In the genomic region with DNA sequence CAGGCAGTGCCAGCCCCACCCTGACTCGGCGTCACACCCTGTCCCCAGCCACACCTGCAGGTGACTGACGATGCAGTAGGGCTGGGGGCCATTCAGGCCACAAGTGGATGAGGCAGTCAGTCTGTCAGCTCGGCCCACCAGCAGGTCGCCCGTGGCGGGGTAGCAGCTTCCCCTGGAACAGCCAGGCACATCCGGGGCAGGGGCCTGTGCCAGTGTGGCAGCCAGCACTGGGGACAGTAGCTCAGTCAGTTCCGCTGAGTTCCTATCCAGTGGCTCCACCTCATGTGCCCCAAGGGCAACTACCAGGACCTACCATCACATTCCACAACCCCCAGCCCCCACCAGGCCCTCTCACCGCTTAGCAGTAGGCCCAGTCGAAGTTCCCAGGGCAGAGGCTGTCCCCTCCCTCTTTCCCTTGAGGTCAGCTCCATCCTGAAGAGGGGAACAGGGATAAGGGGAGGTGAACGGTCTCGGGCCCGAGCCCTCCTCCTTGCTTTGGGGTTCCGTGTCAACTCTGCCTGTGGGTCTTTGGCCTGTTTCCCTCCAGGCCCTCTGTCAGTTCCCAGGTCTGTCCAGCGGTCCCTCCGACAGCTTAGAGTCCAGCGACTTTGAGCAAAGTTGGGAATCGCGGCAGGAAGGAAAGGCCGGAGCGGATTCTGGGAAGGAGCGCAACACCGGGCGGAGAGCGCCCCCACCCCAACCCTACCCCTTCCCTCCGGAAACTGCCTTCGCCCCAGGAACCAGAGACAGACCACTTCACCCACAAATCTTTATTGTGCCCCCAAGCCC, we compare ENCODE assay signal across 8 cellular contexts. TPM values are rescaled to one million over a fixed set of nuclear protein-coding genes. Genes with fewer than 3 reads are reported as not detected.
DNase-seq lines count a peak whose midpoint lies in the region; ATAC-seq and TF ChIP-seq lines count a peak whose summit lies in the region.

A gene (minus strand): TSS at position 614 of the 789 bp plus-strand sequence. CDS start 183 bp downstream, at position 431.

- peak; percentile 42 for DNase-seq in A673 (ENCODE audit: low spot score)
- peak; percentile 47 for DNase-seq in HS-5 (ENCODE audit: low read depth)
- no peak for DNase-seq in activated naive CD8-positive, alpha-beta T cell treated with anti-CD3 and anti-CD28 coated beads for 36 hours
- DNase-seq in Right ventricle myocardium inferior (ENCODE audit: missing footprints): peak; percentile 80
- no peak for DNase-seq in NCI-H1048 (lab: John Stamatoyannopoulos, UW)
- DNase-seq in stimulated activated CD4-positive, alpha-beta T cell treated with anti-CD3 and anti-CD28 coated beads, Interleukin-4, amount 100 ng/mL, for 4 hours: no peak
- no peak for DNase-seq in activated CD4-positive, alpha-beta T cell treated with anti-CD3 and anti-CD28 coated beads for 4 hours

- H3K27me3 ChIP-seq in A673 (replicated peaks; ENCODE audit: insufficient read depth, low read depth, low read length, poor library complexity) (no peaks in the 10 kb centered on the region), neuron (ENCODE audit: insufficient read depth, low read length) (no peaks in the 10 kb centered on the region)

- BruUV-seq in A673 (replicated peaks; lab: Mats Ljungman, UMichigan): TSS peak; percentile 76

- intact Hi-C loops in A673 (cut with micrococcal nuclease; ENCODE audit: unreplicated experiment): no loop called here
- intact Hi-C loops in Right ventricle myocardium inferior (cut with DNase I): loop anchor here (2.0 to 5.0 kb wide), 3 partner anchors 34 to 110 kb away; a partner anchor contains a TSS

- peak within 1 kb of the TSS; percentile 80 for H3K27ac ChIP-seq in A673 (ENCODE audit: low read depth, low read length, poor library complexity, severe bottlenecking)

- peak within 1 kb of the TSS; percentile 98 for H2AFZ ChIP-seq in neuron (ENCODE audit: low read depth, low read length)

- H3K36me3 ChIP-seq in A673 (ENCODE audit: insufficient read depth, low read length, poor library complexity, severe bottlenecking) (no peaks in the 10 kb centered on the region), neuron (ENCODE audit: insufficient read depth, low read length) (peaks cover 3% of the 10 kb centered on the region)

- H3K4me3 ChIP-seq in A673 (ENCODE audit: low read depth, low read length, poor library complexity, severe bottlenecking): peak within 1 kb of the TSS; percentile 70
- peak within 1 kb of the TSS; percentile 73 for H3K4me3 ChIP-seq in neuron (ENCODE audit: low read length)

- H3K27ac Mint-ChIP-seq in activated naive CD8-positive, alpha-beta T cell treated with anti-CD3 and anti-CD28 coated beads for 36 hours: no peak within 1 kb of the TSS

- peak within 1 kb of the TSS; percentile 14 for H3K4me3 Mint-ChIP-seq in activated naive CD8-positive, alpha-beta T cell treated with anti-CD3 and anti-CD28 coated beads for 36 hours

- POLR2A ChIA-PET in A673 (lab: Charles Lee; ENCODE audit: low non-redundant PET): interaction anchor here (0.6 kb wide), 2 partner anchors 12 to 81 kb away, joined by 3 read pairs; a partner anchor contains a TSS

- peak; percentile 85 for ATAC-seq in Right ventricle myocardium inferior

- CTCF ChIA-PET in A673 (lab: Charles Lee): no interaction called here

- H3K4me1 Mint-ChIP-seq in activated naive CD8-positive, alpha-beta T cell treated with anti-CD3 and anti-CD28 coated beads for 36 hours: peaks cover 8% of the 10 kb centered on the region

- H3K4me1 ChIP-seq in A673 (ENCODE audit: insufficient read depth, low read length, poor library complexity, severe bottlenecking) (no peaks in the 10 kb centered on the region), neuron (ENCODE audit: insufficient read depth, low read length) (peaks cover 10% of the 10 kb centered on the region)

- no peaks in the 10 kb centered on the region for H3K9me3 ChIP-seq in A673 (ENCODE audit: low read depth, low read length, poor library complexity, severe bottlenecking)
- H3K9me3 ChIP-seq in neuron (ENCODE audit: low read length): no peaks in the 10 kb centered on the region

- no peaks in the 10 kb centered on the region for H3K9me3 Mint-ChIP-seq in activated naive CD8-positive, alpha-beta T cell treated with anti-CD3 and anti-CD28 coated beads for 36 hours

- no peak for TF ChIP-seq CTCF in A673 (conservative IDR thresholded peaks at IDR 0.05; ENCODE audit: low read depth, low read length)

- H3K27me3 Mint-ChIP-seq in activated naive CD8-positive, alpha-beta T cell treated with anti-CD3 and anti-CD28 coated beads for 36 hours: peaks cover 31% of the 10 kb centered on the region

- no peaks in the 10 kb centered on the region for H3K36me3 Mint-ChIP-seq in activated naive CD8-positive, alpha-beta T cell treated with anti-CD3 and anti-CD28 coated beads for 36 hours

RNA-seq across cellular contexts. Expression of the gene that starts here (rescaled TPM):
- total RNA-seq in A673 (2021) (45.9 and 57.3 TPM in 2 replicates), Right ventricle myocardium inferior (543 TPM)
- total RNA-seq in activated naive CD8-positive, alpha-beta T cell treated with anti-CD3 and anti-CD28 coated beads for 36 hours: not detected

Comparison
In these comparisons a context has a peak if more than half of its experiments do, and no peak if none do; other contexts are left out.
1. RNA of the gene that starts here (total RNA-seq): 543 TPM in Right ventricle myocardium inferior (single experiment) and 45.9 to 57.3 TPM in A673; not detected in activated naive CD8-positive, alpha-beta T cell treated with anti-CD3 and anti-CD28 coated beads for 36 hours; every median in the first group is over 10 times any median in the second.
2. DNase-seq: peak in A673 (single experiment), HS-5 (single experiment) and Right ventricle myocardium inferior (single experiment); none in activated naive CD8-positive, alpha-beta T cell treated with anti-CD3 and anti-CD28 coated beads for 36 hours (single experiment), NCI-H1048 (single experiment), stimulated activated CD4-positive, alpha-beta T cell treated with anti-CD3 and anti-CD28 coated beads, Interleukin-4, amount 100 ng/mL, for 4 hours (0 of 2) and activated CD4-positive, alpha-beta T cell treated with anti-CD3 and anti-CD28 coated beads for 4 hours (0 of 2).